8 cellular contexts compared by ENCODE assay signal in the genomic region with DNA sequence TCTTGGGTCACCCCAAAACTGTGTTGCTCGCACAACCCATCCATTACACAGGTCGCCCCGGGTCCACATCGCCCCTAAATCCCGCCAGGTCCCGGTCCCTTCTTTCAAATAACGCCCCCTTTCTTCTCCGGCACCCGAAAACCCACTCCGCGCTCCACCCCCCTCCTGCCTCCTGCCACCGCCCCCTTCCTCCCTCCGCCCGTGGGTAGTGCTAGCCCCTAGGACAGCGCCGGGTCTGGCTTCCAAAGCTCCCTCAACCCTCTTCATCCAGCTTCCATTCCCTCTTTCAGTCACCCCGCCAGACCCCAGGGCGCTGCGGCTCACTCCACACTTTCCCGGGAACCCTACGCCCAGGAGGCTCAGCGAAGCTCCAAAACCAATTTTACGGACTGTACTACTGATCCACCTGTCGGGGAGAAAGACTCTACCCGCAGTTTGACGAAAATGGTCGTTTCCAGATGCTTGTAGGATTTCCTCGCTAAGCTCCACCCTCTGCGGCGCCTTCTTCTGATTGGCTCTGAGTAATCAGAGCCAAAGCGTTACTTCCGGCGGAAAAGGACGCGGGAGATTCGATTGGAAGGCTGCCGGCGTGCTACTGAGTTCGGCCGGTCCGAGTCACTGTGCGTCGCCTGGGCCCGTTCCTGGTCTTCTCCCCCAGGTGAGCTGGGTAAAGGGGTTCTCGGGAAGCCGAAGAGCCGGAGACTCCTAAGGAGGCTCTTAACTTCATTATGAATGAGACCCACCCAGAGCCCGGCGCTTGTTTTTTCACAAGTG. TPM values are rescaled to one million over a fixed set of nuclear protein-coding genes. Genes with fewer than 3 reads are reported as not detected.
A peak's percentile ranks its signal among the peaks of the same experiment; 100 is the strongest.
DNase-seq lines count a peak whose midpoint lies in the region; ATAC-seq and TF ChIP-seq lines count a peak whose summit lies in the region.

DDIAS (plus strand) TSS at position 572 of the 774 bp plus-strand sequence. CDS start 13,003 bp downstream, outside the sequence.

- TF ChIP-seq CTCF in AG04450 (IDR thresholded peaks at IDR 0.05; ENCODE audit: low read depth, low read length) (no peak), spleen (IDR thresholded peaks at IDR 0.05 in 8 of 11, conservative IDR thresholded peaks at IDR 0.05 in 3 of 11) (peak in 5 of 11 experiments; percentile 12 to 32 (median 31))

- peak; percentile 90 for DNase-seq in AG04450 (ENCODE audit: low read depth, low spot score)
- peak; percentile 97 for DNase-seq in NCI-H345 treated with DMSO at 0.1 percent for 48 hours (lab: John Stamatoyannopoulos, UW; ENCODE audit: unreplicated experiment)
- peak; percentile 75 to 87 (median 82) for DNase-seq in activated CD4-positive, CD25-positive, alpha-beta regulatory T cell (lab: John Stamatoyannopoulos, UW)
- DNase-seq in central memory CD4-positive, alpha-beta T cell: peak; percentile 94
- peak; percentile 99 for DNase-seq in inferior parietal cortex (ENCODE audit: extremely low spot score)
- DNase-seq in spleen: peak; percentile 96

- peak within 1 kb of the TSS; percentile 87 for H3K4me3 ChIP-seq in AG04450 (ENCODE audit: low read depth, low read length)
- peak within 1 kb of the TSS; percentile 51 to 86 (median 60) for H3K4me3 ChIP-seq in spleen

- peaks cover 15 to 64% (median 50%) of the 10 kb centered on the region in 6 donors for H3K4me1 ChIP-seq in spleen

- WGBS in spleen, 5 donors: 0 to 1% (median 1%) methylated on average over 39 to 49 of the region's 49 CpGs

- peak; percentile 73 for TF ChIP-seq POLR2A in GM18951 (IDR thresholded peaks at IDR 0.05; ENCODE audit: extremely low read depth, insufficient read depth, insufficient read length)
- peak in 2 of 3 donors; percentile 41 to 52 for TF ChIP-seq POLR2A in spleen (IDR thresholded peaks at IDR 0.05)

- peak; percentile 70 for ATAC-seq in HG03196 (IDR thresholded peaks at IDR 0.05; ENCODE audit: unreplicated experiment)

- H3K27me3 ChIP-seq in AG04450 (ENCODE audit: control insufficient read depth, insufficient read depth, low read length) (no peaks in the 10 kb centered on the region), spleen (replicated peaks in 1 of 7) (peaks cover 0 to 25% (median 4%) of the 10 kb centered on the region in 7 donors)

- in situ Hi-C loops in GM18951 (cut with MboI; ENCODE audit: low sequenced_read_pairs, unreplicated experiment): loop anchor here (5.0 to 10.0 kb wide), 2 partner anchors 166 to 283 kb away; no protein-coding TSS in a partner anchor

- no peaks in the 10 kb centered on the region for H3K9me3 ChIP-seq in AG04450 (ENCODE audit: control insufficient read depth, insufficient read depth, low read length)
- H3K9me3 ChIP-seq in spleen: no peaks in the 10 kb centered on the region

- peak within 1 kb of the TSS; percentile 74 for H3K27ac ChIP-seq in AG04450 (ENCODE audit: low read depth, low read length)
- H3K27ac ChIP-seq in spleen: peak within 1 kb of the TSS; percentile 74 to 98 (median 95)

- CTCF ChIA-PET in AG04450 (lab: Charles Lee): interaction anchor here (0.6 to 5.6 kb wide), 18 partner anchors 9 to 919 kb away, joined by 3 to 46 read pairs (median 4); no protein-coding TSS in a partner anchor

- POLR2A ChIA-PET in AG04450 (lab: Yijun Ruan, JAX): interaction anchor here (0.7 to 2.1 kb wide), 7 partner anchors 9 to 385 kb away, joined by 3 to 22 read pairs (median 6); partner anchors contain the start of genes CCDC90B, PCF11 and RAB30

- intact Hi-C loops in spleen (cut with DNase I; ENCODE audit: low total_unique reads): loop anchor here (5.0 to 10.0 kb wide), 4 partner anchors 34 to 343 kb away; partner anchors contain the start of genes ANKRD42 and RAB30

- H3K36me3 ChIP-seq in spleen: no peaks in the 10 kb centered on the region

RNA-seq across cellular contexts. Expression of gene DDIAS, which starts in this region (rescaled TPM):
- polyA plus RNA-seq in AG04450 (2011; rRNA removed) (1.5 and 2.9 TPM in 2 replicates), spleen (1 to 10 TPM; 1.5 to 4.1 (median 1.7) TPM)
- 2.3 and 2.5 TPM in 2 replicates for polyA minus RNA-seq in AG04450 (2011; rRNA and poly(A)+ RNA removed)
- 10 to 100 TPM in 3 of 7 donors, 1 to 10 TPM in 4; 3.9 to 11.1 (median 8.2) TPM for total RNA-seq in spleen

Comparison
In these comparisons a context has a peak if more than half of its experiments do, and no peak if none do; other contexts are left out.
1. Peak in every context shown above with its lines: DNase-seq, ATAC-seq, H3K4me3 ChIP-seq and H3K27ac ChIP-seq.